20 cellular contexts compared by ENCODE assay signal in genomic region chr13:99975626-99976025, GRCh38. TPM values are rescaled to one million over a fixed set of nuclear protein-coding genes. Genes with fewer than 3 reads are reported as not detected.
DNase-seq lines count a peak whose midpoint lies in the region; ATAC-seq and TF ChIP-seq lines count a peak whose summit lies in the region.
"Had no signal": no experiment of that assay in that cellular context is flagged by ENCODE, and none has a peak within 500 bp of the region (broad histone marks: within the 10 kb centered on the region; RNA-seq: fewer than 3 reads in every experiment).

No MANE protein-coding gene starts in this region.

- ATAC-seq in activated B cell treated with CpG ODN at 0.5 μM for 24 hours (ENCODE audit: low read depth) (no peak), sciatic nerve (no peak)

- H3K9ac ChIP-seq in iPS-18a (ENCODE audit: low read length): peak overlapping the region; percentile 41
- H3K9ac ChIP-seq: GM23248 had no signal

- CTCF ChIA-PET in HEK293 (lab: Yijun Ruan, JAX): no interaction called here
- CTCF ChIA-PET in activated B cell treated with CpG ODN at 0.5 μM for 24 hours (lab: Charles Lee): no interaction called here

- H3K36me3 Mint-ChIP-seq in activated B cell treated with CpG ODN at 0.5 μM for 24 hours (ENCODE audit: low read depth): peaks cover 5% of the 10 kb centered on the region

- peaks cover 32% of the 10 kb centered on the region for H3K27me3 ChIP-seq in iPS-18a (ENCODE audit: control insufficient read depth, insufficient read depth, low read length)
- H3K27me3 ChIP-seq in SJCRH30: no peaks in the 10 kb centered on the region; the same call in 1 of the 2 replicates
- H3K27me3 ChIP-seq: MG63 had no signal

- H3K27ac Mint-ChIP-seq in activated B cell treated with CpG ODN at 0.5 μM for 24 hours: peak overlapping the region; percentile 7

- TF ChIP-seq CTCF in HEK293 (tag by site-specific recombination; IDR thresholded peaks at IDR 0.05): no peak
- no peak for TF ChIP-seq CTCF in activated B cell treated with CpG ODN at 0.5 μM for 24 hours (IDR thresholded peaks at IDR 0.05)

- no peak for DNase-seq in activated B cell treated with CpG ODN at 0.5 μM for 24 hours
- peak; percentile 51 for DNase-seq in sciatic nerve (ENCODE audit: low spot score)
- DNase-seq in NCI-H345 (lab: John Stamatoyannopoulos, UW): no peak
- no peak for DNase-seq in SJCRH30
- no peak for DNase-seq in activated T-cell treated with anti-CD3 and anti-CD28 coated beads for 4 hours
- DNase-seq: Calu3; CD4-positive, alpha-beta T cell; DMS79 treated with DMSO at 0.1 percent for 48 hours; GF-D8; GM23248; MG63; NCI-H1105; NCI-H2029; NCI-H2171 treated with DMSO at 0.1 percent for 48 hours; NCI-H510A; SHP77 had no signal

- H3K4me1 ChIP-seq in HEK293 (ENCODE audit: control insufficient read depth, insufficient read depth, low read length): peaks cover 9% of the 10 kb centered on the region
- peaks cover 65% of the 10 kb centered on the region for H3K4me1 ChIP-seq in iPS-18a (ENCODE audit: control insufficient read depth, low read depth, low read length)
- H3K4me1 ChIP-seq in SJCRH30: no peaks in the 10 kb centered on the region

- H3K4me1 Mint-ChIP-seq in activated B cell treated with CpG ODN at 0.5 μM for 24 hours: peaks cover 1% of the 10 kb centered on the region

- H3K9me3 Mint-ChIP-seq in activated B cell treated with CpG ODN at 0.5 μM for 24 hours: peaks cover 10% of the 10 kb centered on the region

- H3K27ac ChIP-seq in HEK293 (ENCODE audit: extremely low read depth, low read depth, low read length) (no peak overlapping the region), iPS-18a (ENCODE audit: low read length) (no peak overlapping the region), SJCRH30 (no peak overlapping the region)
- H3K27ac ChIP-seq: GM23248, Peyer's patch had no signal

- intact Hi-C loops in activated B cell treated with CpG ODN at 0.5 μM for 24 hours (cut with micrococcal nuclease): loop anchor here (5.0 kb wide), 1 partner anchor 888 kb away; no protein-coding TSS in a partner anchor
- intact Hi-C loops in sciatic nerve (cut with DNase I): no loop called here

- no peak overlapping the region for H3K4me3 Mint-ChIP-seq in activated B cell treated with CpG ODN at 0.5 μM for 24 hours
- H3K4me3 Mint-ChIP-seq: B cell; CD4-positive, alpha-beta T cell had no signal

- H3K9me3 ChIP-seq in HEK293 (ENCODE audit: control insufficient read depth, insufficient read depth, low read depth, low read length) (no peaks in the 10 kb centered on the region), iPS-18a (ENCODE audit: control insufficient read depth, low read depth, low read length) (no peaks in the 10 kb centered on the region), SJCRH30 (replicated peaks) (no peaks in the 10 kb centered on the region)
- H3K9me3 ChIP-seq: MG63 had no signal

- H3K27me3 Mint-ChIP-seq in activated B cell treated with CpG ODN at 0.5 μM for 24 hours: peaks cover 60% of the 10 kb centered on the region

- H3K36me3 ChIP-seq in HEK293 (ENCODE audit: control insufficient read depth in 2 of 2, insufficient read depth in 1 of 2, low read length in 2 of 2) (no peaks in the 10 kb centered on the region), iPS-18a (ENCODE audit: control insufficient read depth, low read depth, low read length) (no peaks in the 10 kb centered on the region), SJCRH30 (no peaks in the 10 kb centered on the region)
- H3K36me3 ChIP-seq: MG63, Peyer's patch had no signal

- no peak overlapping the region for H3K4me3 ChIP-seq in HEK293 (ENCODE audit: low read depth, low read length)
- H3K4me3 ChIP-seq in iPS-18a (ENCODE audit: low read length): no peak overlapping the region
- H3K4me3 ChIP-seq in SJCRH30: no peak overlapping the region
- H3K4me3 ChIP-seq: GM23248, MG63, Peyer's patch had no signal

- POLR2A ChIA-PET in HEK293 (lab: Yijun Ruan, JAX): no interaction called here
- POLR2A ChIA-PET in activated B cell treated with CpG ODN at 0.5 μM for 24 hours (lab: Charles Lee): no interaction called here

TF ChIP-seq in HEK293, 187 proteins besides CTCF, POLR2A, EP300 and RAD21:
- TF ChIP-seq ZNF121 (tag by site-specific recombination; IDR thresholded peaks at IDR 0.05): no peak
- TF ChIP-seq ZNF561 (tag by site-specific recombination; IDR thresholded peaks at IDR 0.05; ENCODE audit: borderline replicate concordance): no peak
- peak; percentile 16; the same call in 1 of the 2 replicates for TF ChIP-seq HIC1 (tag by site-specific recombination; IDR thresholded peaks at IDR 0.05)
- TF ChIP-seq ZBTB8A (tag by site-specific recombination; IDR thresholded peaks at IDR 0.05): 0 out of 2 replicates have a peak, but pooled peaks have one; percentile 23

RNA-seq across cellular contexts. Expression of gene ZIC5, which starts 4.1 kb away (rescaled TPM):
- total RNA-seq in activated B cell treated with CpG ODN at 0.5 μM for 24 hours (not detected in 2 replicates), sciatic nerve (not detected)
- 1.1 and 1.2 TPM in 2 replicates for total RNA-seq in SJCRH30 (2014; rRNA removed; shearing (Covaris generic))
- total RNA-seq: B cell; CD4-positive, alpha-beta T cell; GM23248; Peyer's patch had no signal

RNA-seq across cellular contexts. Expression of gene ZIC2, which starts 6.0 kb away (rescaled TPM):
- not detected in 2 replicates for total RNA-seq in activated B cell treated with CpG ODN at 0.5 μM for 24 hours
- total RNA-seq in sciatic nerve: not detected
- 2.7 and 3.1 TPM in 2 replicates for total RNA-seq in SJCRH30 (2014; rRNA removed; shearing (Covaris generic))
- total RNA-seq: B cell; CD4-positive, alpha-beta T cell; GM23248; Peyer's patch had no signal
